In the genomic region with DNA sequence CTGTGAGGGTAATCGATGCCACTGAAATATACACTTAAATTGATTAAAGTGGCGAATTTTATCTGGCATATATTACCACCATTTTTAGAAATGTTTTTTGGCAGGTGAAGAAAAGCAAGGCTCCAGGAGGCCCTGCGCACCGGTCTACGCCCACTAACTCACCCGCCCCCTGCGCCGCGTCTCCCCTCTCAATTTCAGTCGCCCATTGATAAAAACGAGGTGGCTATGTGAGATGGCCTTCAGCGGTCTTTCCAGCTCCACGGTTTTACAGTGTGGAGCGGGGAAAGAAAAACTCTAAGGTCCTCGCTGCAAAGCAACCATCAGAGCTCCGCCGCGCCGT, we compare ENCODE assay signal across 8 cellular contexts. TPM values are rescaled to one million over a fixed set of nuclear protein-coding genes. Genes with fewer than 3 reads are reported as not detected.
A peak's percentile ranks its signal among the peaks of the same experiment; 100 is the strongest.
DNase-seq lines count a peak whose midpoint lies in the region; ATAC-seq and TF ChIP-seq lines count a peak whose summit lies in the region.

No MANE protein-coding gene starts in this region.

- H3K23ac ChIP-seq in mesenchymal stem cell (ENCODE audit: low read length in 2 of 2), result no peak overlapping the region

- H3K9ac ChIP-seq in mesenchymal stem cell (ENCODE audit: low read length), result peak overlapping the region; percentile 91

- no peaks in the 10 kb centered on the region for H3K9me3 ChIP-seq in mesenchymal stem cell (ENCODE audit: control insufficient read depth, low read length)

- H3K4me3 ChIP-seq in brain microvascular endothelial cell (ENCODE audit: low read depth, low read length), result peak overlapping the region; percentile 66
- peak overlapping the region; percentile 59 to 89 for H3K4me3 ChIP-seq in mesenchymal stem cell (ENCODE audit: insufficient read depth in 1 of 2, low read depth in 1 of 2, low read length in 2 of 2)

- no peak overlapping the region for H3K27ac ChIP-seq in brain microvascular endothelial cell
- H3K27ac ChIP-seq in mesenchymal stem cell (ENCODE audit: low read length, poor library complexity, severe bottlenecking), result peak overlapping the region; percentile 33

- H3K18ac ChIP-seq in mesenchymal stem cell (ENCODE audit: low read depth in 1 of 2, low read length in 2 of 2), result peak overlapping the region in 1 of 2 experiments; percentile 84

- H4K8ac ChIP-seq in mesenchymal stem cell (ENCODE audit: low read length), result peak overlapping the region; percentile 45

- H3K4me1 ChIP-seq in mesenchymal stem cell (ENCODE audit: control insufficient read depth, insufficient read depth, low read depth, low read length), result peaks cover 9% of the 10 kb centered on the region

- H2BK12ac ChIP-seq in mesenchymal stem cell (ENCODE audit: low read length in 2 of 2), result no peak overlapping the region

- H2AFZ ChIP-seq in mesenchymal stem cell (ENCODE audit: low read depth, low read length), result peak overlapping the region; percentile 88

- in situ Hi-C loops in brain microvascular endothelial cell (cut with HindIII; ENCODE audit: low pct_ligation_motif_present, low sequenced_read_pairs), result no loop called here

- H2BK15ac ChIP-seq in mesenchymal stem cell (ENCODE audit: low read depth, poor library complexity, severe bottlenecking), result no peak overlapping the region

- peak; percentile 25 for ATAC-seq in HG03442 (IDR thresholded peaks at IDR 0.05; ENCODE audit: unreplicated experiment)

- no peak for TF ChIP-seq CTCF in brain microvascular endothelial cell (IDR thresholded peaks at IDR 0.05; ENCODE audit: low read depth, low read length, missing control alignments)

- WGBS in mesenchymal stem cell, result 0% methylated on average over 12 of the region's 19 CpGs

- H3K27me3 ChIP-seq in brain microvascular endothelial cell (replicated peaks), result no peaks in the 10 kb centered on the region
- H3K27me3 ChIP-seq in mesenchymal stem cell (ENCODE audit: control insufficient read depth in 1 of 2, insufficient read depth in 1 of 2, low read length in 2 of 2), result no peaks in the 10 kb centered on the region

- H2AK5ac ChIP-seq in mesenchymal stem cell (ENCODE audit: low read length, severe bottlenecking), result no peak overlapping the region

- no peak overlapping the region for H2BK120ac ChIP-seq in mesenchymal stem cell (ENCODE audit: low read depth, low read length)

- H3K79me1 ChIP-seq in mesenchymal stem cell (replicated peaks; ENCODE audit: low read length, poor library complexity, severe bottlenecking), result no peaks in the 10 kb centered on the region

- peak overlapping the region; percentile 62 for H3K4me2 ChIP-seq in mesenchymal stem cell (ENCODE audit: low read length, poor library complexity, severe bottlenecking)

- H3K36me3 ChIP-seq in brain microvascular endothelial cell (replicated peaks), result no peaks in the 10 kb centered on the region
- no peaks in the 10 kb centered on the region for H3K36me3 ChIP-seq in mesenchymal stem cell (ENCODE audit: control insufficient read depth in 1 of 2, insufficient read depth in 2 of 2, low read depth in 1 of 2, low read length in 2 of 2)

- no peak overlapping the region for H4K91ac ChIP-seq in mesenchymal stem cell (ENCODE audit: low read length)

- no peak overlapping the region for H3K14ac ChIP-seq in mesenchymal stem cell (ENCODE audit: low read length in 2 of 2)

- H3K4ac ChIP-seq in mesenchymal stem cell (ENCODE audit: low read depth in 1 of 2, low read length in 2 of 2), result no peak overlapping the region

- peak; percentile 84 for DNase-seq in activated CD8-positive, alpha-beta memory T cell treated with anti-CD3 and anti-CD28 coated beads for 24 hours
- DNase-seq in activated CD8-positive, alpha-beta memory T cell treated with anti-CD3 and anti-CD28 coated beads, Interleukin-2, amount 50 U/mL, for 4 hours, result no peak
- no peak for DNase-seq in brain microvascular endothelial cell
- DNase-seq in mesenchymal stem cell, result no peak
- no peak for DNase-seq in SW480 (ENCODE audit: low spot score)
- no peak for DNase-seq in stimulated activated CD4-positive, alpha-beta T cell treated with anti-CD3 and anti-CD28 coated beads, Interleukin-15, amount 100 ng/mL, for 24 hours
- no peak for DNase-seq in NCI-H345 (lab: John Stamatoyannopoulos, UW)

- no peak overlapping the region for H2BK5ac ChIP-seq in mesenchymal stem cell (ENCODE audit: low read depth, low read length, poor library complexity, severe bottlenecking)

RNA-seq across cellular contexts. Expression of gene AQP11, which starts 0.6 kb away (rescaled TPM):
- 0.40 TPM for polyA plus RNA-seq in mesenchymal stem cell (2013, experiment 1 of 2)
- 0.38 TPM for polyA plus RNA-seq in mesenchymal stem cell (2013, experiment 2 of 2)

RNA-seq across cellular contexts. Expression of gene CLNS1A, which starts 48.4 kb away (rescaled TPM):
- polyA plus RNA-seq in mesenchymal stem cell (2013, experiment 1 of 2), result 41.7 TPM
- polyA plus RNA-seq in mesenchymal stem cell (2013, experiment 2 of 2), result 44.4 TPM
